ENCODE assay signal across 10 cellular contexts in the genomic region with DNA sequence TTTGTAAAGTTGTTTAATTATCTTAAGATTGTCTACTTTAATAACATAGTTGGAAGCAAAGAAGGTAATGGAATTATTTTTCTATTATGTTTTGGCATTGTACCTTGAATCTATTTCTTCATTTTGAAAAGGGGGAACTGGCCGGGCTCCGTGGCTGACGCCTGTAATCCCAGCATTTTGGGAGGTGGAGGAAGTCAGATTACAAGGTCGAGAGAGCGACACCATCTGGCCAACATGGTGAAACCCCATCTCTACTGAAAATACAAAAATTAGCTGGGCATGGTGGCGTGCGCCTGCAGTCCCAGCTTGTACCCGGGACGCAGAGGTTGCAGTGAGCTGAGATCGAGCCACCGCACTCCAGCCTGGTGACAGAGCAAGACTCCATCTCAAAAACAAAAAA. TPM values are rescaled to one million over a fixed set of nuclear protein-coding genes. Genes with fewer than 3 reads are reported as not detected.
DNase-seq lines count a peak whose midpoint lies in the region; ATAC-seq and TF ChIP-seq lines count a peak whose summit lies in the region.
"Not testable (repeated sequence)": the region's sequence is repeated elsewhere in the genome, so short reads cannot be mapped to it uniquely, and the experiment has no call there.
"Had no signal": no experiment of that assay in that cellular context is flagged by ENCODE, and none has a peak within 500 bp of the region (broad histone marks: within the 10 kb centered on the region; RNA-seq: fewer than 3 reads in every experiment).

No MANE protein-coding gene starts in this region.

- H3K36me3 ChIP-seq in Panc1 (ENCODE audit: control insufficient read depth, insufficient read depth, low read length), result not testable (repeated sequence)

- H3K4me1 Mint-ChIP-seq in H9; WTC11; endothelial cell (ENCODE audit: unreplicated experiment); nephron progenitor cell: not testable (repeated sequence)

- CTCF ChIA-PET in Panc1 (lab: Charles Lee), result not testable (repeated sequence)
- CTCF ChIA-PET in WTC11 (lab: Charles Lee), result interaction anchor here (0.6 to 0.7 kb wide), 6 partner anchors 11 to 259 kb away, joined by 3 to 4 read pairs (median 3); no protein-coding TSS in a partner anchor

- not testable (repeated sequence) for H3K23ac ChIP-seq in H9 (ENCODE audit: insufficient read length, low read depth, low read length)

- not testable (repeated sequence) for ATAC-seq in Panc1
- peak; percentile 52 for ATAC-seq in WTC11

- BruUV-seq in Panc1 (replicated peaks; lab: Mats Ljungman, UMichigan), result not testable (repeated sequence)

- H3K27me3 Mint-ChIP-seq in H9 (ENCODE audit: low read depth); WTC11 (ENCODE audit: low read depth); endothelial cell (ENCODE audit: unreplicated experiment); nephron progenitor cell (ENCODE audit: low read depth, poor library complexity): not testable (repeated sequence)

- H3K27ac ChIP-seq in C4-2B; H9 (ENCODE audit: insufficient read length, low read depth, low read length); Panc1 (ENCODE audit: low read length): not testable (repeated sequence)

- H2AFZ ChIP-seq in H9 (ENCODE audit: low read length), result not testable (repeated sequence)

- whole genome bisulfite sequencing in H9 (ENCODE audit: extremely low coverage, insufficient read length, low lambda C conversion rate), result no CpG with 5 or more reads among the region's 11 CpGs

- H3K9me3 Mint-ChIP-seq in H9; WTC11; endothelial cell (ENCODE audit: unreplicated experiment); nephron progenitor cell: not testable (repeated sequence)

- TF ChIP-seq CTCF in C4-2B (conservative IDR thresholded peaks at IDR 0.05), result peak; percentile 33
- TF ChIP-seq CTCF in H9 (conservative IDR thresholded peaks at IDR 0.05), result peak; percentile 59; the same call in 2 of the 3 replicates
- TF ChIP-seq CTCF in NB4 (IDR thresholded peaks at IDR 0.05; ENCODE audit: low read depth, low read length), result peak; percentile 15
- peak; percentile 33 for TF ChIP-seq CTCF in Panc1 (IDR thresholded peaks at IDR 0.05)
- peak; percentile 20; the same call in 1 of the 2 replicates for TF ChIP-seq CTCF in WTC11 (IDR thresholded peaks at IDR 0.05)
- not testable (repeated sequence) for TF ChIP-seq CTCF in endothelial cell (IDR thresholded peaks at IDR 0.05; ENCODE audit: unreplicated experiment); nephron progenitor cell (IDR thresholded peaks at IDR 0.05)

- not testable (repeated sequence) for H2BK15ac ChIP-seq in H9 (ENCODE audit: low read depth, low read length)

- not testable (repeated sequence) for H3K18ac ChIP-seq in H9 (ENCODE audit: insufficient read length, low read depth, low read length)

- intact Hi-C loops in Panc1 (cut with micrococcal nuclease; ENCODE audit: unreplicated experiment), result not testable (repeated sequence)

- not testable (repeated sequence) for TF ChIP-seq POLR2A in NB4 (IDR thresholded peaks at IDR 0.05; ENCODE audit: extremely low read depth, insufficient read length)

- not testable (repeated sequence) for H2BK5ac ChIP-seq in H9 (ENCODE audit: insufficient read length, low read length)

- H2BK12ac ChIP-seq in H9 (ENCODE audit: insufficient read length, low read depth, low read length), result not testable (repeated sequence)

- not testable (repeated sequence) for H3K79me2 ChIP-seq in H9 (ENCODE audit: insufficient read depth, low read length)

- H3K56ac ChIP-seq in H9 (ENCODE audit: insufficient read length, low read depth, low read length), result not testable (repeated sequence)

- not testable (repeated sequence) for H3K79me1 ChIP-seq in H9 (ENCODE audit: insufficient read depth, low read depth, low read length, poor library complexity, severe bottlenecking)

- not testable (repeated sequence) for H3K4me3 ChIP-seq in NB4 (ENCODE audit: low read depth, low read length); Panc1 (ENCODE audit: low read depth in 2 of 2, low read length in 2 of 2)

- DNase-seq in H9 (peak; percentile 32), NB4 (ENCODE audit: low read depth) (peak; percentile 31), WTC11 (ENCODE audit: low spot score) (peak; percentile 37), endothelial cell (ENCODE audit: low spot score) (peak; percentile 12), nephron progenitor cell (peak; percentile 15)
- not testable (repeated sequence) for DNase-seq in Panc1 (ENCODE audit: low read depth, low spot score)

- not testable (repeated sequence) for H3K27ac Mint-ChIP-seq in H9; WTC11; endothelial cell (ENCODE audit: unreplicated experiment); nephron progenitor cell

- not testable (repeated sequence) for H3T11ph ChIP-seq in H9 (ENCODE audit: low read length)

- H4K91ac ChIP-seq in H9 (ENCODE audit: insufficient read length, low read depth, low read length), result not testable (repeated sequence)

- not testable (repeated sequence) for H3K4ac ChIP-seq in H9 (ENCODE audit: low read depth, low read length)

- not testable (repeated sequence) for H3K14ac ChIP-seq in H9 (ENCODE audit: insufficient read depth, low read length)

- POLR2A ChIA-PET in Panc1 (lab: Charles Lee); WTC11 (lab: Charles Lee): not testable (repeated sequence)

- H3K9ac ChIP-seq in H9 (ENCODE audit: extremely low read depth, insufficient read length, low read length), result not testable (repeated sequence)

- H3K27me3 ChIP-seq in H9 (ENCODE audit: insufficient read depth, low read length); Panc1 (ENCODE audit: control insufficient read depth, insufficient read depth, low read length): not testable (repeated sequence)

- H3K4me1 ChIP-seq in H9 (ENCODE audit: insufficient read depth, low read length); Panc1 (ENCODE audit: control insufficient read depth, insufficient read depth, low read length): not testable (repeated sequence)

- not testable (repeated sequence) for H4K8ac ChIP-seq in H9 (replicated peaks; ENCODE audit: insufficient read length, low read depth, low read length)

- H4K20me1 ChIP-seq in H9 (ENCODE audit: control insufficient read depth, insufficient read depth, insufficient read length), result not testable (repeated sequence)

- H3K9me3 ChIP-seq in H9 (ENCODE audit: control insufficient read depth, low read depth, low read length); Panc1 (ENCODE audit: control insufficient read depth, insufficient read depth, low read depth, low read length): not testable (repeated sequence)

- not testable (repeated sequence) for H3K4me2 ChIP-seq in H9 (ENCODE audit: insufficient read depth, insufficient read length, low read length)

- not testable (repeated sequence) for H2BK120ac ChIP-seq in H9 (ENCODE audit: low read depth, low read length, poor library complexity, severe bottlenecking)

- H4K5ac ChIP-seq in H9 (ENCODE audit: insufficient read length, low read depth, low read length), result not testable (repeated sequence)

- not testable (repeated sequence) for H3K4me3 Mint-ChIP-seq in H9; WTC11; endothelial cell (ENCODE audit: unreplicated experiment); nephron progenitor cell

- H2BK20ac ChIP-seq in H9 (ENCODE audit: low read depth, low read length, poor library complexity, severe bottlenecking), result not testable (repeated sequence)

- H3K36me3 Mint-ChIP-seq in H9 (ENCODE audit: insufficient read depth in 1 of 3, low read depth in 3 of 3); WTC11; endothelial cell (ENCODE audit: low read depth, unreplicated experiment); nephron progenitor cell (ENCODE audit: low read depth): not testable (repeated sequence)

- in situ Hi-C loops in Panc1 (cut with HindIII; ENCODE audit: low pct_unique_long_range_greater_than_20kb, low sequenced_read_pairs), result not testable (repeated sequence)

- not testable (repeated sequence) for H2AK5ac ChIP-seq in H9 (ENCODE audit: insufficient read length, low read length)

- not testable (repeated sequence) for H3K23me2 ChIP-seq in H9 (ENCODE audit: insufficient read length, low read depth, low read length, poor library complexity, severe bottlenecking)

RNA-seq across cellular contexts. Expression of a gene that starts 6.9 kb away (rescaled TPM):
- total RNA-seq in H9 (2021) (0.07 TPM in 2 replicates), Panc1 (2021; ENCODE audit: unreplicated experiment) (not detected), WTC11 (2021) (0.04 to 0.05 TPM in 2 of 3 replicates, not detected in the other), endothelial cell (ENCODE audit: unreplicated experiment) (not detected)
- 0.05 TPM for polyA plus RNA-seq in Panc1 (2012; ENCODE audit: insufficient read length)
- total RNA-seq: H4, OCI-LY7 had no signal
- polyA plus RNA-seq: BJ had no signal
